Comparison of ENCODE assay signal across 11 cellular contexts in genomic region chr2:8412586-8412985, GRCh38.
A peak's percentile ranks its signal among the peaks of the same experiment; 100 is the strongest.
DNase-seq lines count a peak whose midpoint lies in the region; ATAC-seq and TF ChIP-seq lines count a peak whose summit lies in the region.
"Had no signal": no experiment of that assay in that cellular context is flagged by ENCODE, and none has a peak within 500 bp of the region (broad histone marks: within the 10 kb centered on the region; RNA-seq: fewer than 3 reads in every experiment).

No MANE protein-coding gene starts in this region.

- no peak overlapping the region for H3K4ac ChIP-seq in IMR-90 (ENCODE audit: low read depth, low read length)

- H3K36me3 ChIP-seq in IMR-90 (ENCODE audit: control insufficient read depth, insufficient read depth, low read length) (no peaks in the 10 kb centered on the region), mucosa of rectum (ENCODE audit: control insufficient read depth in 2 of 2, insufficient read depth in 2 of 2, low read length in 2 of 2) (no peaks in the 10 kb centered on the region), transverse colon (no peaks in the 10 kb centered on the region), stomach (no peaks in the 10 kb centered on the region)

- CTCF ChIA-PET in IMR-90 (lab: Yijun Ruan, JAX), result no interaction called here

- no peak overlapping the region for H2BK120ac ChIP-seq in IMR-90 (ENCODE audit: low read depth, low read length)

- TF ChIP-seq EP300 in transverse colon (IDR thresholded peaks at IDR 0.05; ENCODE audit: low read depth) (no peak), stomach (IDR thresholded peaks at IDR 0.05) (no peak)

- no peak overlapping the region for H3K56ac ChIP-seq in IMR-90 (ENCODE audit: extremely low read depth, insufficient read depth, low read length)

- TF ChIP-seq CTCF in IMR-90 (conservative IDR thresholded peaks at IDR 0.05; ENCODE audit: low read depth, low read length) (no peak), fibroblast of villous mesenchyme (IDR thresholded peaks at IDR 0.05; ENCODE audit: insufficient read depth, low read depth, low read length) (no peak), transverse colon (IDR thresholded peaks at IDR 0.05) (no peak), stomach (IDR thresholded peaks at IDR 0.05) (no peak)

- no peak overlapping the region for H4K5ac ChIP-seq in IMR-90 (ENCODE audit: low read depth, low read length)

- H3K27me3 ChIP-seq in IMR-90 (ENCODE audit: control insufficient read depth, insufficient read depth, low read length) (no peaks in the 10 kb centered on the region), mucosa of rectum (ENCODE audit: control insufficient read depth in 2 of 2, insufficient read depth in 2 of 2, low read length in 2 of 2) (no peaks in the 10 kb centered on the region), transverse colon (no peaks in the 10 kb centered on the region), stomach (no peaks in the 10 kb centered on the region)

- no peak overlapping the region for H2BK20ac ChIP-seq in IMR-90 (ENCODE audit: low read depth, low read length)

- ATAC-seq in IMR-90 (ENCODE audit: low read depth), result 0 out of 2 replicates have a peak, but pooled peaks have one; percentile 19
- no peak for ATAC-seq in HG03196 (IDR thresholded peaks at IDR 0.05; ENCODE audit: unreplicated experiment)

- H3K14ac ChIP-seq in IMR-90 (replicated peaks; ENCODE audit: low read depth, low read length), result no peak overlapping the region

- H3K4me3 ChIP-seq in IMR-90 (ENCODE audit: insufficient read depth, low read depth, low read length) (no peak overlapping the region), fibroblast of villous mesenchyme (ENCODE audit: low read depth, low read length) (no peak overlapping the region), mucosa of rectum (ENCODE audit: low read length in 2 of 2) (no peak overlapping the region), transverse colon (no peak overlapping the region), stomach (no peak overlapping the region)

- H3K27ac ChIP-seq in IMR-90 (ENCODE audit: insufficient read depth, low read length), result no peak overlapping the region
- peak overlapping the region; percentile 53 to 66 for H3K27ac ChIP-seq in mucosa of rectum (ENCODE audit: low read depth in 2 of 2, low read length in 2 of 2)
- peak overlapping the region; percentile 21 to 63 (median 44) for H3K27ac ChIP-seq in transverse colon
- peak overlapping the region in 2 of 5 donors; percentile 19 to 23 for H3K27ac ChIP-seq in stomach

- H4K8ac ChIP-seq in IMR-90 (ENCODE audit: low read depth in 2 of 2, low read length in 2 of 2), result no peak overlapping the region

- H3K9me3 ChIP-seq in IMR-90 (ENCODE audit: control insufficient read depth, insufficient read depth, low read length), result no peaks in the 10 kb centered on the region
- H3K9me3 ChIP-seq in mucosa of rectum (ENCODE audit: control insufficient read depth in 2 of 2, low read length in 2 of 2), result no peaks in the 10 kb centered on the region
- H3K9me3 ChIP-seq in transverse colon, result no peaks in the 10 kb centered on the region
- H3K9me3 ChIP-seq in stomach, result no peaks in the 10 kb centered on the region

- H3K23ac ChIP-seq in IMR-90 (ENCODE audit: low read depth, low read length), result no peak overlapping the region

- POLR2A ChIA-PET in IMR-90 (lab: Charles Lee; ENCODE audit: unreplicated experiment), result no interaction called here

- in situ Hi-C loops in IMR-90 (cut with MboI; ENCODE audit: low sequenced_read_pairs) (no loop called here), transverse colon (cut with MboI; ENCODE audit: low pct_ligation_motif_present in 1 of 4, low pct_unique_long_range_greater_than_20kb in 1 of 4, low sequenced_read_pairs in 3 of 4) (no loop called here)

- H3K18ac ChIP-seq in IMR-90 (ENCODE audit: low read depth, low read length), result no peak overlapping the region

- no peak overlapping the region for H2AK9ac ChIP-seq in IMR-90 (replicated peaks; ENCODE audit: low read depth, low read length, poor library complexity)

- no peak for TF ChIP-seq RAD21 in IMR-90 (IDR thresholded peaks at IDR 0.05; ENCODE audit: low read length)

- H3K9ac ChIP-seq in IMR-90 (ENCODE audit: low read depth, low read length), result no peak overlapping the region
- H3K9ac ChIP-seq in mucosa of rectum (ENCODE audit: low read depth in 1 of 2, low read length in 2 of 2), result no peak overlapping the region

- no peak overlapping the region for H2BK5ac ChIP-seq in IMR-90 (ENCODE audit: low read depth, low read length, poor library complexity, severe bottlenecking)

- TF ChIP-seq POLR2A in IMR-90 (IDR thresholded peaks at IDR 0.05; ENCODE audit: low read depth, low read length), result no peak
- no peak for TF ChIP-seq POLR2A in transverse colon (IDR thresholded peaks at IDR 0.05)
- no peak for TF ChIP-seq POLR2A in stomach (IDR thresholded peaks at IDR 0.05)

- peaks cover 8% of the 10 kb centered on the region; the same call in 1 of the 2 replicates for H3K9me1 ChIP-seq in IMR-90 (ENCODE audit: insufficient read depth, low read length)

- intact Hi-C loops in IMR-90 (cut with micrococcal nuclease), result no loop called here
- intact Hi-C loops in transverse colon (cut with DNase I; ENCODE audit: low total_unique reads), result no loop called here
- intact Hi-C loops in stomach (cut with DNase I; ENCODE audit: low total_unique reads), result no loop called here

- no peak overlapping the region for H2AFZ ChIP-seq in IMR-90 (replicated peaks; ENCODE audit: low read length, poor library complexity)

- no peak overlapping the region; the same call in 1 of the 2 replicates for H3K4me2 ChIP-seq in IMR-90 (ENCODE audit: low read depth, low read length)

- dilution Hi-C loops in IMR-90 (cut with HindIII; ENCODE audit: low sequenced_read_pairs, unreplicated experiment), result no loop called here

- BruUV-seq in IMR-90 (replicated peaks; lab: Mats Ljungman, UMichigan), result no TSS peak

- no peaks in the 10 kb centered on the region for H4K20me1 ChIP-seq in IMR-90 (ENCODE audit: insufficient read depth, low read length)

- no peak for DNase-seq in IMR-90
- peak; percentile 14 for DNase-seq in fibroblast of villous mesenchyme (ENCODE audit: low read depth)
- no peak for DNase-seq in transverse colon
- DNase-seq in activated CD4-positive, alpha-beta T cell treated with anti-CD3 and anti-CD28 coated beads for 1 hour, result no peak
- DNase-seq in stimulated activated CD4-positive, alpha-beta T cell treated with anti-CD3 and anti-CD28 coated beads, Interleukin-2, amount 100 ng/mL, for 24 hours, result no peak
- no peak for DNase-seq in stomach
- DNase-seq: endodermal cell, NCI-H2029 treated with DMSO at 0.1 percent for 48 hours, occipital lobe had no signal

- no peak overlapping the region for H4K91ac ChIP-seq in IMR-90 (ENCODE audit: insufficient read depth, low read depth, low read length)

- 35% methylated on average over 2 of the region's 4 CpGs; no CpG with 5 or more reads in 1 of the 2 experiments for WGBS in IMR-90 (ENCODE audit: extremely low coverage in 2 of 2, insufficient read length in 1 of 2), 2 experiments
- 59 to 67% methylated on average over 3 to 4 of the region's 4 CpGs for WGBS in transverse colon (ENCODE audit: low coverage in 1 of 2), 2 donors
- WGBS in stomach, 5 donors, result 61 to 80% (median 77%) methylated on average over 4 of the region's 4 CpGs

- peaks cover 13% of the 10 kb centered on the region for H3K4me1 ChIP-seq in IMR-90 (ENCODE audit: control insufficient read depth, insufficient read depth, low read length)
- peaks cover 15 to 22% of the 10 kb centered on the region in 2 donors for H3K4me1 ChIP-seq in mucosa of rectum (ENCODE audit: control insufficient read depth in 2 of 2, insufficient read depth in 2 of 2, low read length in 2 of 2)
- H3K4me1 ChIP-seq in transverse colon, result peaks cover 0 to 37% (median 17%) of the 10 kb centered on the region in 4 donors
- H3K4me1 ChIP-seq in stomach, result peaks cover 16 to 35% (median 30%) of the 10 kb centered on the region in 4 donors

- no peak overlapping the region for H2AK5ac ChIP-seq in IMR-90 (ENCODE audit: low read depth, low read length)

- no peak overlapping the region for H2BK15ac ChIP-seq in IMR-90 (ENCODE audit: low read depth, low read length)

- H3K79me1 ChIP-seq in IMR-90 (ENCODE audit: low read depth in 1 of 2, low read length in 2 of 2), result no peaks in the 10 kb centered on the region

TF ChIP-seq in IMR-90, 13 proteins besides CTCF, POLR2A, EP300 and RAD21:
- TF ChIP-seq ELK1 (IDR thresholded peaks at IDR 0.05; ENCODE audit: borderline replicate concordance, low read depth, low read length), result no peak
- no peak for TF ChIP-seq USF2 (IDR thresholded peaks at IDR 0.05; ENCODE audit: low read depth, low read length)
- TF ChIP-seq MXI1 (IDR thresholded peaks at IDR 0.05; ENCODE audit: borderline replicate concordance, low read depth, low read length), result no peak
- no peak for TF ChIP-seq FOS (IDR thresholded peaks at IDR 0.05; ENCODE audit: low read depth, low read length)
- TF ChIP-seq SMC3 (IDR thresholded peaks at IDR 0.05; ENCODE audit: low read depth, low read length), result no peak
- TF ChIP-seq BHLHE40 (IDR thresholded peaks at IDR 0.05; ENCODE audit: low read depth, low read length), result no peak
- no peak for TF ChIP-seq RFX5 (IDR thresholded peaks at IDR 0.05; ENCODE audit: low read depth, low read length)
- no peak for TF ChIP-seq NFE2L2 (IDR thresholded peaks at IDR 0.05; ENCODE audit: low read depth, low read length)
- no peak for TF ChIP-seq CEBPB (IDR thresholded peaks at IDR 0.05; ENCODE audit: low read depth, low read length)
- TF ChIP-seq MAZ (IDR thresholded peaks at IDR 0.05; ENCODE audit: borderline replicate concordance, low read depth, low read length), result no peak
- TF ChIP-seq MAFK (IDR thresholded peaks at IDR 0.05; ENCODE audit: low read depth, low read length), result no peak
- TF ChIP-seq RCOR1 (IDR thresholded peaks at IDR 0.05; ENCODE audit: insufficient replicate concordance, low read length), result no peak
- no peak for TF ChIP-seq CHD1 (IDR thresholded peaks at IDR 0.05; ENCODE audit: low read depth, low read length)
